Comparison of ENCODE assay signal across 1 cellular context in the genomic region with DNA sequence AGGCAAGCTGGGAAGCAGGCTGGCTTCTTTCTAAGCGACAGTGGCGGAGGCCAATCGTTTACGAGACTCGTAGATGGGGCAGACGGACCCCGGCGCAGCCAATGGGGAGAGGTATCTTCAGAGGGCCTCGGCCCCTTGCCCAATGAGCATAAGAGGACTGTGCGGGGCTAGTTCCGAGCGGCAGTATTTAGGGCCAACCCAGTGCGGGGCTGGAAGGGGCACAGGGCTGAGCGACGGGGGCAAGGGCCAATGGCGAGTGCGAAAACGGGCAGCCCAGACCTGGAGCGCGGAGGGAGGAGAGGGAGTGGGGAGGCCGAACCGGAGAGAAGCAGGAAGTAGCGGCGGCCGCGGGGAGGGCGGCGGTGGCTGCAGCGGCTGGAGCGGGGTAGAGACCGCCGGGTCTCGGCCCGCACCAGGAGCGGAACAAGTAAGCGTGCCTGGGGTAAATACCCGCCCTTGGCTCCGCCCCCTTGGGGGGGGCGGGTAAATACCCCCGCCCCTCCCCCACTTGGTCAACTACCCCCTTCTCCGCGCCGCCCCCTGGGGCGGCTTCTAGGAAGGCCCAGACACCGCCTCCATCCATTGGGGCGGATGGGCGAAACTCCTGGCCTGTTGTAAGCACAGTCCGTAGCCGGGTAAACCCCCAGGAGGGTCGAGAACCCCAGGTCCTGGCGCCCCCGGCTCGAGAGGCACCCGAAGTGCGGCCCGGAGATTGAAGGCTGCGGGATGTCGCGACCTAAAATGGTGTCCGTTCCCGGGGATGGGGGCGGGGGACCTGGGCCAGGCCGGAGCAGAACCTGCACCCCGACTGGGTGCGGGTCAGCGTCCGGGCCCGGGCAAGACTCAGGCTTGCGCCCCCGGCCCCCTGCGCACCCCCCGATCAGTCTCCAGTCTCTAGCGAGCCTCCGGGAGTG.
TF ChIP-seq lines count a peak whose summit lies in the region.

A gene with protein sequence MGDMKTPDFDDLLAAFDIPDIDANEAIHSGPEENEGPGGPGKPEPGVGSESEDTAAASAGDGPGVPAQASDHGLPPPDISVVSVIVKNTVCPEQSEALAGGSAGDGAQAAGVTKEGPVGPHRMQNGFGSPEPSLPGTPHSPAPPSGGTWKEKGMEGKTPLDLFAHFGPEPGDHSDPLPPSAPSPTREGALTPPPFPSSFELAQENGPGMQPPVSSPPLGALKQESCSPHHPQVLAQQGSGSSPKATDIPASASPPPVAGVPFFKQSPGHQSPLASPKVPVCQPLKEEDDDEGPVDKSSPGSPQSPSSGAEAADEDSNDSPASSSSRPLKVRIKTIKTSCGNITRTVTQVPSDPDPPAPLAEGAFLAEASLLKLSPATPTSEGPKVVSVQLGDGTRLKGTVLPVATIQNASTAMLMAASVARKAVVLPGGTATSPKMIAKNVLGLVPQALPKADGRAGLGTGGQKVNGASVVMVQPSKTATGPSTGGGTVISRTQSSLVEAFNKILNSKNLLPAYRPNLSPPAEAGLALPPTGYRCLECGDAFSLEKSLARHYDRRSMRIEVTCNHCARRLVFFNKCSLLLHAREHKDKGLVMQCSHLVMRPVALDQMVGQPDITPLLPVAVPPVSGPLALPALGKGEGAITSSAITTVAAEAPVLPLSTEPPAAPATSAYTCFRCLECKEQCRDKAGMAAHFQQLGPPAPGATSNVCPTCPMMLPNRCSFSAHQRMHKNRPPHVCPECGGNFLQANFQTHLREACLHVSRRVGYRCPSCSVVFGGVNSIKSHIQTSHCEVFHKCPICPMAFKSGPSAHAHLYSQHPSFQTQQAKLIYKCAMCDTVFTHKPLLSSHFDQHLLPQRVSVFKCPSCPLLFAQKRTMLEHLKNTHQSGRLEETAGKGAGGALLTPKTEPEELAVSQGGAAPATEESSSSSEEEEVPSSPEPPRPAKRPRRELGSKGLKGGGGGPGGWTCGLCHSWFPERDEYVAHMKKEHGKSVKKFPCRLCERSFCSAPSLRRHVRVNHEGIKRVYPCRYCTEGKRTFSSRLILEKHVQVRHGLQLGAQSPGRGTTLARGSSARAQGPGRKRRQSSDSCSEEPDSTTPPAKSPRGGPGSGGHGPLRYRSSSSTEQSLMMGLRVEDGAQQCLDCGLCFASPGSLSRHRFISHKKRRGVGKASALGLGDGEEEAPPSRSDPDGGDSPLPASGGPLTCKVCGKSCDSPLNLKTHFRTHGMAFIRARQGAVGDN (plus strand): TSS at position 331 of the 914 bp plus-strand sequence. CDS start 3,993 bp downstream, outside the sequence.

TF ChIP-seq in HepG2, 621 proteins besides CTCF, POLR2A, EP300 and RAD21 (continued from another document and continues in another):
- TF ChIP-seq, protein P1, sequence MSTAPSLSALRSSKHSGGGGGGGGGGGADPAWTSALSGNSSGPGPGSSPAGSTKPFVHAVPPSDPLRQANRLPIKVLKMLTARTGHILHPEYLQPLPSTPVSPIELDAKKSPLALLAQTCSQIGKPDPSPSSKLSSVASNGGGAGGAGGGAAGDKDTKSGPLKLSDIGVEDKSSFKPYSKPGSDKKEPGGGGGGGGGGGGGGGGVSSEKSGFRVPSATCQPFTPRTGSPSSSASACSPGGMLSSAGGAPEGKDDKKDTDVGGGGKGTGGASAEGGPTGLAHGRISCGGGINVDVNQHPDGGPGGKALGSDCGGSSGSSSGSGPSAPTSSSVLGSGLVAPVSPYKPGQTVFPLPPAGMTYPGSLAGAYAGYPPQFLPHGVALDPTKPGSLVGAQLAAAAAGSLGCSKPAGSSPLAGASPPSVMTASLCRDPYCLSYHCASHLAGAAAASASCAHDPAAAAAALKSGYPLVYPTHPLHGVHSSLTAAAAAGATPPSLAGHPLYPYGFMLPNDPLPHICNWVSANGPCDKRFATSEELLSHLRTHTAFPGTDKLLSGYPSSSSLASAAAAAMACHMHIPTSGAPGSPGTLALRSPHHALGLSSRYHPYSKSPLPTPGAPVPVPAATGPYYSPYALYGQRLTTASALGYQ (CRISPR knock-in tag; IDR thresholded peaks at IDR 0.05) = no peak
- TF ChIP-seq, protein P2, sequence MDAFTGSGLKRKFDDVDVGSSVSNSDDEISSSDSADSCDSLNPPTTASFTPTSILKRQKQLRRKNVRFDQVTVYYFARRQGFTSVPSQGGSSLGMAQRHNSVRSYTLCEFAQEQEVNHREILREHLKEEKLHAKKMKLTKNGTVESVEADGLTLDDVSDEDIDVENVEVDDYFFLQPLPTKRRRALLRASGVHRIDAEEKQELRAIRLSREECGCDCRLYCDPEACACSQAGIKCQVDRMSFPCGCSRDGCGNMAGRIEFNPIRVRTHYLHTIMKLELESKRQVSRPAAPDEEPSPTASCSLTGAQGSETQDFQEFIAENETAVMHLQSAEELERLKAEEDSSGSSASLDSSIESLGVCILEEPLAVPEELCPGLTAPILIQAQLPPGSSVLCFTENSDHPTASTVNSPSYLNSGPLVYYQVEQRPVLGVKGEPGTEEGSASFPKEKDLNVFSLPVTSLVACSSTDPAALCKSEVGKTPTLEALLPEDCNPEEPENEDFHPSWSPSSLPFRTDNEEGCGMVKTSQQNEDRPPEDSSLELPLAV (CRISPR knock-in tag; conservative IDR thresholded peaks at IDR 0.05; ENCODE audit: low read depth) = no peak
- TF ChIP-seq, protein P3, sequence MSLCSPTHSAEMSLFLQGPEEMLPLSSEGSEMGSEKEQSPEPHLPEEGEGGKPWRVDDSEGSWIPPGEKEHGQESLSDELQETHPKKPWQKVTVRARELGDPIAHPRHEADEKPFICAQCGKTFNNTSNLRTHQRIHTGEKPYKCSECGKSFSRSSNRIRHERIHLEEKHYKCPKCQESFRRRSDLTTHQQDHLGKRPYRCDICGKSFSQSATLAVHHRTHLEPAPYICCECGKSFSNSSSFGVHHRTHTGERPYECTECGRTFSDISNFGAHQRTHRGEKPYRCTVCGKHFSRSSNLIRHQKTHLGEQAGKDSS (CRISPR knock-in tag; IDR thresholded peaks at IDR 0.05; ENCODE audit: borderline replicate concordance, low read depth) = no peak
- TF ChIP-seq ZNF441 (CRISPR knock-in tag; IDR thresholded peaks at IDR 0.05; ENCODE audit: borderline replicate concordance) = no peak
- peak; percentile 48 for TF ChIP-seq MYC (CRISPR knock-in tag; IDR thresholded peaks at IDR 0.05; ENCODE audit: borderline replicate concordance)
- TF ChIP-seq, protein P4, sequence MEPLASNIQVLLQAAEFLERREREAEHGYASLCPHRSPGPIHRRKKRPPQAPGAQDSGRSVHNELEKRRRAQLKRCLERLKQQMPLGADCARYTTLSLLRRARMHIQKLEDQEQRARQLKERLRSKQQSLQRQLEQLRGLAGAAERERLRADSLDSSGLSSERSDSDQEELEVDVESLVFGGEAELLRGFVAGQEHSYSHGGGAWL (CRISPR knock-in tag; IDR thresholded peaks at IDR 0.05) = peak; percentile 23
- no peak for TF ChIP-seq ZNF713 (CRISPR knock-in tag; IDR thresholded peaks at IDR 0.05)
- TF ChIP-seq GABPB1 (CRISPR knock-in tag; IDR thresholded peaks at IDR 0.05) = peak; percentile 71
- no peak for TF ChIP-seq ZNF761 (CRISPR knock-in tag; conservative IDR thresholded peaks at IDR 0.05)
- no peak for TF ChIP-seq ZSCAN29 (CRISPR knock-in tag; conservative IDR thresholded peaks at IDR 0.05)
- TF ChIP-seq, protein P5, sequence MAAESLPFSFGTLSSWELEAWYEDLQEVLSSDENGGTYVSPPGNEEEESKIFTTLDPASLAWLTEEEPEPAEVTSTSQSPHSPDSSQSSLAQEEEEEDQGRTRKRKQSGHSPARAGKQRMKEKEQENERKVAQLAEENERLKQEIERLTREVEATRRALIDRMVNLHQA (CRISPR knock-in tag; IDR thresholded peaks at IDR 0.05) = no peak
- TF ChIP-seq, protein P6, sequence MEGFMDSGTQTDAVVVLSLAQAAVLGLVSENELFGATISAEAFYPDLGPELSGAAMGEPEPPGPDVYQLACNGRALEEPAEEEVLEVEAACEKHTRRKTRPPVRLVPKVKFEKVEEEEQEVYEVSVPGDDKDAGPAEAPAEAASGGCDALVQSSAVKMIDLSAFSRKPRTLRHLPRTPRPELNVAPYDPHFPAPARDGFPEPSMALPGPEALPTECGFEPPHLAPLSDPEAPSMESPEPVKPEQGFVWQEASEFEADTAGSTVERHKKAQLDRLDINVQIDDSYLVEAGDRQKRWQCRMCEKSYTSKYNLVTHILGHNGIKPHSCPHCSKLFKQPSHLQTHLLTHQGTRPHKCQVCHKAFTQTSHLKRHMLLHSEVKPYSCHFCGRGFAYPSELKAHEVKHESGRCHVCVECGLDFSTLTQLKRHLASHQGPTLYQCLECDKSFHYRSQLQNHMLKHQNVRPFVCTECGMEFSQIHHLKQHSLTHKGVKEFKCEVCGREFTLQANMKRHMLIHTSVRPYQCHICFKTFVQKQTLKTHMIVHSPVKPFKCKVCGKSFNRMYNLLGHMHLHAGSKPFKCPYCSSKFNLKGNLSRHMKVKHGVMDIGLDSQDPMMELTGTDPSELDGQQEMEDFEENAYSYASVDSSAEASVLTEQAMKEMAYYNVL (CRISPR knock-in tag; IDR thresholded peaks at IDR 0.05; ENCODE audit: borderline replicate concordance) = no peak
- no peak for TF ChIP-seq ZNF260 (CRISPR knock-in tag; IDR thresholded peaks at IDR 0.05; ENCODE audit: borderline replicate concordance, low read depth)
- TF ChIP-seq, protein P7, sequence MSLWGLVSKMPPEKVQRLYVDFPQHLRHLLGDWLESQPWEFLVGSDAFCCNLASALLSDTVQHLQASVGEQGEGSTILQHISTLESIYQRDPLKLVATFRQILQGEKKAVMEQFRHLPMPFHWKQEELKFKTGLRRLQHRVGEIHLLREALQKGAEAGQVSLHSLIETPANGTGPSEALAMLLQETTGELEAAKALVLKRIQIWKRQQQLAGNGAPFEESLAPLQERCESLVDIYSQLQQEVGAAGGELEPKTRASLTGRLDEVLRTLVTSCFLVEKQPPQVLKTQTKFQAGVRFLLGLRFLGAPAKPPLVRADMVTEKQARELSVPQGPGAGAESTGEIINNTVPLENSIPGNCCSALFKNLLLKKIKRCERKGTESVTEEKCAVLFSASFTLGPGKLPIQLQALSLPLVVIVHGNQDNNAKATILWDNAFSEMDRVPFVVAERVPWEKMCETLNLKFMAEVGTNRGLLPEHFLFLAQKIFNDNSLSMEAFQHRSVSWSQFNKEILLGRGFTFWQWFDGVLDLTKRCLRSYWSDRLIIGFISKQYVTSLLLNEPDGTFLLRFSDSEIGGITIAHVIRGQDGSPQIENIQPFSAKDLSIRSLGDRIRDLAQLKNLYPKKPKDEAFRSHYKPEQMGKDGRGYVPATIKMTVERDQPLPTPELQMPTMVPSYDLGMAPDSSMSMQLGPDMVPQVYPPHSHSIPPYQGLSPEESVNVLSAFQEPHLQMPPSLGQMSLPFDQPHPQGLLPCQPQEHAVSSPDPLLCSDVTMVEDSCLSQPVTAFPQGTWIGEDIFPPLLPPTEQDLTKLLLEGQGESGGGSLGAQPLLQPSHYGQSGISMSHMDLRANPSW (CRISPR knock-in tag; IDR thresholded peaks at IDR 0.05; ENCODE audit: borderline replicate concordance) = no peak
- no peak for TF ChIP-seq MXD4 (CRISPR knock-in tag; IDR thresholded peaks at IDR 0.05)
- TF ChIP-seq MBD4 (IDR thresholded peaks at IDR 0.05; ENCODE audit: borderline replicate concordance, low read length) = no peak
- TF ChIP-seq NFYB (CRISPR knock-in tag; IDR thresholded peaks at IDR 0.05) = peak; percentile 100
- TF ChIP-seq ZNF124 (CRISPR knock-in tag; IDR thresholded peaks at IDR 0.05) = no peak
- TF ChIP-seq POLR2AphosphoS2 (IDR thresholded peaks at IDR 0.05; ENCODE audit: low read depth, low read length) = no peak
- peak; percentile 51 for TF ChIP-seq SAP130 (CRISPR knock-in tag; IDR thresholded peaks at IDR 0.05; ENCODE audit: low read depth)
- TF ChIP-seq ZNF629 (CRISPR knock-in tag; conservative IDR thresholded peaks at IDR 0.05) = no peak
- TF ChIP-seq ATM (IDR thresholded peaks at IDR 0.05; ENCODE audit: borderline replicate concordance) = no peak
- TF ChIP-seq, protein P8, sequence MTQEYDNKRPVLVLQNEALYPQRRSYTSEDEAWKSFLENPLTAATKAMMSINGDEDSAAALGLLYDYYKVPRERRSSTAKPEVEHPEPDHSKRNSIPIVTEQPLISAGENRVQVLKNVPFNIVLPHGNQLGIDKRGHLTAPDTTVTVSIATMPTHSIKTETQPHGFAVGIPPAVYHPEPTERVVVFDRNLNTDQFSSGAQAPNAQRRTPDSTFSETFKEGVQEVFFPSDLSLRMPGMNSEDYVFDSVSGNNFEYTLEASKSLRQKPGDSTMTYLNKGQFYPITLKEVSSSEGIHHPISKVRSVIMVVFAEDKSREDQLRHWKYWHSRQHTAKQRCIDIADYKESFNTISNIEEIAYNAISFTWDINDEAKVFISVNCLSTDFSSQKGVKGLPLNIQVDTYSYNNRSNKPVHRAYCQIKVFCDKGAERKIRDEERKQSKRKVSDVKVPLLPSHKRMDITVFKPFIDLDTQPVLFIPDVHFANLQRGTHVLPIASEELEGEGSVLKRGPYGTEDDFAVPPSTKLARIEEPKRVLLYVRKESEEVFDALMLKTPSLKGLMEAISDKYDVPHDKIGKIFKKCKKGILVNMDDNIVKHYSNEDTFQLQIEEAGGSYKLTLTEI (CRISPR knock-in tag; conservative IDR thresholded peaks at IDR 0.05) = no peak
- TF ChIP-seq, protein P9, sequence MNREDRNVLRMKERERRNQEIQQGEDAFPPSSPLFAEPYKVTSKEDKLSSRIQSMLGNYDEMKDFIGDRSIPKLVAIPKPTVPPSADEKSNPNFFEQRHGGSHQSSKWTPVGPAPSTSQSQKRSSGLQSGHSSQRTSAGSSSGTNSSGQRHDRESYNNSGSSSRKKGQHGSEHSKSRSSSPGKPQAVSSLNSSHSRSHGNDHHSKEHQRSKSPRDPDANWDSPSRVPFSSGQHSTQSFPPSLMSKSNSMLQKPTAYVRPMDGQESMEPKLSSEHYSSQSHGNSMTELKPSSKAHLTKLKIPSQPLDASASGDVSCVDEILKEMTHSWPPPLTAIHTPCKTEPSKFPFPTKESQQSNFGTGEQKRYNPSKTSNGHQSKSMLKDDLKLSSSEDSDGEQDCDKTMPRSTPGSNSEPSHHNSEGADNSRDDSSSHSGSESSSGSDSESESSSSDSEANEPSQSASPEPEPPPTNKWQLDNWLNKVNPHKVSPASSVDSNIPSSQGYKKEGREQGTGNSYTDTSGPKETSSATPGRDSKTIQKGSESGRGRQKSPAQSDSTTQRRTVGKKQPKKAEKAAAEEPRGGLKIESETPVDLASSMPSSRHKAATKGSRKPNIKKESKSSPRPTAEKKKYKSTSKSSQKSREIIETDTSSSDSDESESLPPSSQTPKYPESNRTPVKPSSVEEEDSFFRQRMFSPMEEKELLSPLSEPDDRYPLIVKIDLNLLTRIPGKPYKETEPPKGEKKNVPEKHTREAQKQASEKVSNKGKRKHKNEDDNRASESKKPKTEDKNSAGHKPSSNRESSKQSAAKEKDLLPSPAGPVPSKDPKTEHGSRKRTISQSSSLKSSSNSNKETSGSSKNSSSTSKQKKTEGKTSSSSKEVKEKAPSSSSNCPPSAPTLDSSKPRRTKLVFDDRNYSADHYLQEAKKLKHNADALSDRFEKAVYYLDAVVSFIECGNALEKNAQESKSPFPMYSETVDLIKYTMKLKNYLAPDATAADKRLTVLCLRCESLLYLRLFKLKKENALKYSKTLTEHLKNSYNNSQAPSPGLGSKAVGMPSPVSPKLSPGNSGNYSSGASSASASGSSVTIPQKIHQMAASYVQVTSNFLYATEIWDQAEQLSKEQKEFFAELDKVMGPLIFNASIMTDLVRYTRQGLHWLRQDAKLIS (CRISPR knock-in tag; IDR thresholded peaks at IDR 0.05) = 0 out of 2 replicates have a peak, but pooled peaks have one; percentile 1
- no peak; the same call in 1 of the 2 replicates for TF ChIP-seq ZNF607 (CRISPR knock-in tag; IDR thresholded peaks at IDR 0.05; ENCODE audit: borderline replicate concordance)
- TF ChIP-seq, protein P10, sequence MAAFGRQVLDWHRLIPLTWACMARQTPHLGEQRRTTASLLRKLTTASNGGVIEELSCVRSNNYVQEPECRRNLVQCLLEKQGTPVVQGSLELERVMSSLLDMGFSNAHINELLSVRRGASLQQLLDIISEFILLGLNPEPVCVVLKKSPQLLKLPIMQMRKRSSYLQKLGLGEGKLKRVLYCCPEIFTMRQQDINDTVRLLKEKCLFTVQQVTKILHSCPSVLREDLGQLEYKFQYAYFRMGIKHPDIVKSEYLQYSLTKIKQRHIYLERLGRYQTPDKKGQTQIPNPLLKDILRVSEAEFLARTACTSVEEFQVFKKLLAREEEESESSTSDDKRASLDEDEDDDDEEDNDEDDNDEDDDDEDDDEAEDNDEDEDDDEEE (CRISPR knock-in tag; IDR thresholded peaks at IDR 0.05) = no peak
- TF ChIP-seq ZNF501 (CRISPR knock-in tag; IDR thresholded peaks at IDR 0.05) = no peak
- no peak for TF ChIP-seq PCBP2 (optimal IDR thresholded peaks at IDR 0.05; ENCODE audit: low read depth, low read length, poor library complexity, severe bottlenecking)
